9 cellular contexts compared by ENCODE assay signal in the genomic region with DNA sequence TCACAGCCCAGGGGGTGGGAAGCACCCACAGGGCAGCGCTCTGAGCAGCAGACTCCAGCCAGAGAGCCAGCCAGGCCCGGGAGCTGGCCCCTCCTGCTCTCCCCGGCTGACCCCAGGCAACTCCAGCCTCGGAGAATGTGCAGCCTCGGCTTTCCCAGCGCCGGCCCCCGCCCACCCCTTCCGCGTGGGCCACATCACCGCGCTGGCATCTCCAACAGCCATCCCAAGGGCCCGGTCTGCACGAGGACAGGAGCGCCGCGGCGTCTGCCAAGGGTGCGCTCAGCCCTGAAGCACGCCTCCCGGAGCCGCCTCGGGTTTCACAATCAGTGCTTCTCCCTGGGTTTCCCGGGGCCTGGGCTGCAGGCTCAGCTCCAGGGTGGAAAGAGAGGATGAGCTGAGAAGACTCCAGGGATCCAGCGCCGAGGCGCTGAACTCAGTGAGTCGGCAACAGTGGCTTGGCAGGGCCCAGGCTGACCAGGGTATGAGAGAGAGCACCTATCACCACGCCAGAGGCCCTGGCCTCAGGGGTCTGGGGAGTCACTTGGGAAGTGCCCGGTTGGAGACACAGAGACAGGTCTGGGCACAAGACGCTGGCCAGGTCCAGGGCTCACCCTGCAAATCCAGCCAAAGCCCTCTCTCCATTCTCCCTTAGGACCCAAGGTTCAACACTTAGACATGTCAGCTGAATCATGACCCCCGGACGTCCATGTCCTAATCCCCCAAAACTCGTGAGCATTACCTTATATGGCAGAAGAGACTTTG.
A peak's percentile ranks its signal among the peaks of the same experiment; 100 is the strongest.
DNase-seq lines count a peak whose midpoint lies in the region; TF ChIP-seq lines count a peak whose summit lies in the region.
"Had no signal": no experiment of that assay in that cellular context is flagged by ENCODE, and none has a peak within 500 bp of the region (broad histone marks: within the 10 kb centered on the region; RNA-seq: fewer than 3 reads in every experiment).

No MANE protein-coding gene starts in this region.

- BruUV-seq in A673 (replicated peaks; lab: Mats Ljungman, UMichigan), result no TSS peak

- DNase-seq in A673 (ENCODE audit: low spot score) (peak; percentile 74), NCI-H1092 (lab: John Stamatoyannopoulos, UW) (peak; percentile 32), fibroblast of gingiva (ENCODE audit: low read depth) (peak; percentile 99), DMS153 (lab: John Stamatoyannopoulos, UW) (no peak), 8988T (no peak), foreskin melanocyte (no peak), NCI-H146 treated with DMSO at 0.1 percent for 48 hours (lab: John Stamatoyannopoulos, UW; ENCODE audit: unreplicated experiment) (no peak)

- H3K4me1 ChIP-seq in A673 (ENCODE audit: insufficient read depth, low read length, poor library complexity, severe bottlenecking), result peaks cover 15% of the 10 kb centered on the region
- H3K4me1 ChIP-seq in muscle layer of duodenum (ENCODE audit: control insufficient read depth in 1 of 2, insufficient read depth in 2 of 2, low read length in 2 of 2), result peaks cover 8 to 42% of the 10 kb centered on the region in 2 donors

- H3K27ac ChIP-seq in A673 (ENCODE audit: low read depth, low read length, poor library complexity, severe bottlenecking) (no peak overlapping the region), muscle layer of duodenum (ENCODE audit: low read length) (peak overlapping the region; percentile 82)

- H3K4me3 ChIP-seq in A673 (ENCODE audit: low read depth, low read length, poor library complexity, severe bottlenecking), result no peak overlapping the region
- H3K4me3 ChIP-seq in muscle layer of duodenum (ENCODE audit: low read depth in 1 of 2, low read length in 2 of 2), result peak overlapping the region in 1 of 2 donors; percentile 20

- no peak for TF ChIP-seq CTCF in A673 (conservative IDR thresholded peaks at IDR 0.05; ENCODE audit: low read depth, low read length)

- H3K9me3 ChIP-seq in A673 (ENCODE audit: low read depth, low read length, poor library complexity, severe bottlenecking) (no peaks in the 10 kb centered on the region), muscle layer of duodenum (ENCODE audit: control insufficient read depth in 1 of 2, low read length in 2 of 2) (no peaks in the 10 kb centered on the region)
- H3K9me3 ChIP-seq: Caco-2 had no signal

- POLR2A ChIA-PET in A673 (lab: Charles Lee; ENCODE audit: low non-redundant PET), result no interaction called here

- CTCF ChIA-PET in A673 (lab: Charles Lee), result no interaction called here

- H3K36me3 ChIP-seq in A673 (ENCODE audit: insufficient read depth, low read length, poor library complexity, severe bottlenecking), result no peaks in the 10 kb centered on the region
- H3K36me3 ChIP-seq in muscle layer of duodenum (ENCODE audit: control insufficient read depth in 1 of 2, insufficient read depth in 2 of 2, low read length in 2 of 2), result peaks cover 0 to 4% of the 10 kb centered on the region in 2 donors

- intact Hi-C loops in A673 (cut with micrococcal nuclease; ENCODE audit: unreplicated experiment), result no loop called here

- no peaks in the 10 kb centered on the region for H3K27me3 ChIP-seq in A673 (replicated peaks; ENCODE audit: insufficient read depth, low read depth, low read length, poor library complexity)
- H3K27me3 ChIP-seq in muscle layer of duodenum (ENCODE audit: low read depth, low read length), result no peaks in the 10 kb centered on the region

Comparison
In these comparisons a context has a peak if more than half of its experiments do, and no peak if none do; other contexts are left out.
1. DNase-seq: peak in A673 (single experiment), NCI-H1092 (single experiment) and fibroblast of gingiva (single experiment); none in DMS153 (single experiment), 8988T (single experiment), foreskin melanocyte (single experiment) and NCI-H146 treated with DMSO at 0.1 percent for 48 hours (single experiment).